Comparison of ENCODE assay signal across 8 cellular contexts in the genomic region with DNA sequence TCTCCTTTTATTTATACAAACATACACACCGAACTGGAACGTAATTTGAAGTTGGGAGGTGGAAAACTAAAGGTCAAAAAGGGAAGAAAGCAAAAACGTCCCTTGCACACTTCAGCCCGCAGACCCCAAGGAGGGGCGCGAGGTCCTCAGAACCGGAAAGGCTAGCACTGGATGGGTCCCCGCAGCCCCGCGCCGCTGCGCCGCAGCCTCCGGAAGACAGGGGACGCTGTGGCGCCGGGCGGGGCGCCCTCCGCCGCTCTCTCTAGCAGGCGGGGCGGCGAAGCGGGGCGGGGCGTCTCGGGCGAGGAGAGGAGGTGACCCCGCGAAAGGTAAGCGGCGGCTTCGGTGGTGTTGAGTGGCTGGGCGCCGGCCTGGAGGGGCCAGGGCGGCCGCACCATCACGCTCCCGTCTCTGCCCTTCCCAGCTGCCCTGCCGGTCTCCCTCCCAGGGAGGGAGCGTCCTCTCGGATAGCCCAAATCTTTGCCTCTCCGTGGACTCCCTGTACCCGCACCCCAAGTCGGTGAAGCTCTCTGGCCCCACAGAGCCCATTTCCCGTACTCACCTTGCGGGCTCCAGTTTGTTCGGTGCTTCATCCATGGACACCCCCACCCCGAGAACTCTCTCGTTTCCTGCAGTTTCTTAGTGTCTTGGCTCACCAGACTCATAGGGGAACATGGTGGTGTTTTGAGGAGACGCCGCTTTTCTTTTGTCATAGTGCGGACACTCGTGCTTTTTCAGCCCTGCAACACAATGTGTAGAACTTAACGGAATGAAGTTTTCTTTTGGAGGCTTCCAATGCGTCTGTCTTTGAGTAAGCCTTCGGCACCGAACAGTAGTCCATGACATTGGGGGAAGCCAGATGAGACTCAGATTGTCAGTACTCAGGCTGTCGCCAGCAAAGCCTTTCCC. TPM values are rescaled to one million over a fixed set of nuclear protein-coding genes. Genes with fewer than 3 reads are reported as not detected.
DNase-seq lines count a peak whose midpoint lies in the region; ATAC-seq and TF ChIP-seq lines count a peak whose summit lies in the region.

TSS of gene SMIM8 (plus strand) at position 285 of the 909 bp plus-strand sequence. CDS start 14,444 bp downstream, outside the sequence.

- H3K27ac ChIP-seq in HL-60 (replicated peaks), result peak within 1 kb of the TSS; percentile 83

- H3K27me3 ChIP-seq in HL-60 (ENCODE audit: insufficient read depth, poor library complexity, severe bottlenecking), result no peaks in the 10 kb centered on the region

- TF ChIP-seq CTCF in HL-60 (IDR thresholded peaks at IDR 0.05; ENCODE audit: insufficient read depth, low read length) (peak; percentile 89), mucosa of descending colon (IDR thresholded peaks at IDR 0.05) (peak; percentile 98)

- in situ Hi-C loops in Caki2 (cut with HindIII; ENCODE audit: low pct_unique_long_range_greater_than_20kb, low sequenced_read_pairs), result no loop called here

- intact Hi-C loops in mucosa of descending colon (cut with DNase I, micrococcal nuclease), result no loop called here

- H3K4me3 ChIP-seq in HL-60 (replicated peaks; ENCODE audit: insufficient read depth, low read length) (peak within 1 kb of the TSS; percentile 95), mucosa of descending colon (peak within 1 kb of the TSS; percentile 63)

- peak; percentile 74 for DNase-seq in Caki2 (ENCODE audit: low read depth)
- DNase-seq in HL-60 (ENCODE audit: low read depth in 1 of 2, low spot score in 1 of 2), result peak; percentile 57 to 81
- peak; percentile 70 for DNase-seq in NOMO-1 treated with dmso at 0.1 percent for 144 hours (lab: John Stamatoyannopoulos, UW; ENCODE audit: unreplicated experiment)
- DNase-seq in activated CD8-positive, alpha-beta memory T cell treated with anti-CD3 and anti-CD28 coated beads, Interleukin-2, amount 50 U/mL, for 24 hours (ENCODE audit: extremely low read depth), result peak; percentile 52
- peak; percentile 79 for DNase-seq in epidermal melanocyte (ENCODE audit: insufficient read length, low spot score)
- peak; percentile 88 to 90 (median 90) for DNase-seq in mucosa of descending colon
- DNase-seq in stimulated activated CD8-positive, alpha-beta memory T cell treated with anti-CD3 and anti-CD28 coated beads, Interleukin-2, amount 100 ng/mL, for 48 hours (ENCODE audit: low read depth in 2 of 2), result peak; percentile 80 to 89

- no peaks in the 10 kb centered on the region for H3K4me1 ChIP-seq in mucosa of descending colon (ENCODE audit: low read depth)

- peak; percentile 99 for ATAC-seq in GM19467 (IDR thresholded peaks at IDR 0.05; ENCODE audit: unreplicated experiment)
- peak; percentile 100 for ATAC-seq in mucosa of descending colon

- H3K36me3 ChIP-seq in mucosa of descending colon (ENCODE audit: low read depth), result no peaks in the 10 kb centered on the region

- no peaks in the 10 kb centered on the region for H3K9me3 ChIP-seq in mucosa of descending colon

RNA-seq across cellular contexts. Expression of gene SMIM8, which starts in this region (rescaled TPM):
- 4.3 and 4.9 TPM in 2 replicates for total RNA-seq in Caki2 (2014; rRNA removed; shearing (Covaris generic); ENCODE audit: low replicate concordance)
- 10 to 100 TPM; 10.9 to 18.9 (median 13.2) TPM for total RNA-seq in mucosa of descending colon

Comparison
In these comparisons a context has a peak if more than half of its experiments do, and no peak if none do; other contexts are left out.
1. Peak in every context shown above with its lines: DNase-seq, ATAC-seq, H3K4me3 ChIP-seq and H3K27ac ChIP-seq.